Comparison of ENCODE assay signal across 10 cellular contexts in the genomic region with DNA sequence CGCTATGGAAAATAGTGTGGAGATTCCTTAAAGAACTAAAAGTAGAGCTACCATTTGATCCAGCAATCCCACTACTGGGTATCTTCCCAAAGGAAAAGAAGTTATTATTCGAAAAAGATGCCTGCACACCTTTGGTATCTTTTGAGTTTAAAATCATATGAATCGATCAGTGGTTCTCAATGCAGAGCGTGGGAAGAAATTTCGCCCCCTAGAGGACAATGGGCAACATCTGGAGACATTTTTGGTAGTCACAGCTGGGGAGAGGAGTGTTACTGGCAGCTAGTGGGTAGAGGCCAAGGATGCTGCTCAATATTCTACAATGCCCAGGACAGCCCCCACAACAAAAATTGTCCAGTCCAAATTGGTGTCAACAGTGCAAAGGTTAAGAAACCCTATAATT.
DNase-seq lines count a peak whose midpoint lies in the region; ATAC-seq, FAIRE-seq and TF ChIP-seq lines count a peak whose summit lies in the region.
"Had no signal": no experiment of that assay in that cellular context is flagged by ENCODE, and none has a peak within 500 bp of the region (broad histone marks: within the 10 kb centered on the region; RNA-seq: fewer than 3 reads in every experiment).

No MANE protein-coding gene starts in this region.

- H2AFZ ChIP-seq in GM12878 (ENCODE audit: control insufficient read depth, low read depth, low read length) = no peak overlapping the region

- no peak overlapping the region for H3K4me2 ChIP-seq in A549
- H3K4me2 ChIP-seq in GM12878 (ENCODE audit: control insufficient read depth, insufficient read depth) = no peak overlapping the region

- no peak for TF ChIP-seq EP300 in A549 (IDR thresholded peaks at IDR 0.05)
- no peak for TF ChIP-seq EP300 in GM12878 (IDR thresholded peaks at IDR 0.05; ENCODE audit: borderline replicate concordance in 1 of 2, control insufficient read depth in 1 of 2, low read depth in 2 of 2, low read length in 2 of 2)

- TF ChIP-seq RAD21 in A549 (conservative IDR thresholded peaks at IDR 0.05 in 1 of 2, IDR thresholded peaks at IDR 0.05 in 1 of 2) (peak in 1 of 2 experiments; percentile 26; a peak in 2 of 5 replicates), GM12878 (IDR thresholded peaks at IDR 0.05; ENCODE audit: insufficient read depth, low read depth, low read length) (peak; percentile 38)

- no peaks in the 10 kb centered on the region; a peak in 1 of 4 replicates for H3K27me3 ChIP-seq in GM12878 (replicated peaks in 1 of 2; ENCODE audit: control insufficient read depth in 2 of 2, insufficient read depth in 2 of 2, low read length in 1 of 2)

- ATAC-seq in A549 (peak in 1 of 2 experiments; percentile 79; a peak in 3 of 6 replicates), HG03378 (IDR thresholded peaks at IDR 0.05; ENCODE audit: unreplicated experiment) (peak; percentile 50), GM12878 (peak; percentile 71)

- FAIRE-seq in A549 (lab: Jason Lieb, UNC) = no peak
- no peak for FAIRE-seq in GM12891 (lab: Jason Lieb, UNC)
- FAIRE-seq in GM12878 (lab: Jason Lieb, UNC) = no peak
- FAIRE-seq in GM12892 (lab: Jason Lieb, UNC) = no peak
- FAIRE-seq: small intestine had no signal

- H3K27ac ChIP-seq in A549 (no peak overlapping the region), GM12878 (ENCODE audit: control insufficient read depth, insufficient read depth) (no peak overlapping the region), coronary artery (no peak overlapping the region)

- no peaks in the 10 kb centered on the region for H3K36me3 ChIP-seq in GM12878 (ENCODE audit: control insufficient read depth in 2 of 2, insufficient read depth in 2 of 2, low read length in 1 of 2)

- H3K4me3 ChIP-seq in A549 (no peak overlapping the region), GM12878 (no peak overlapping the region), coronary artery (no peak overlapping the region)

- H3K4me1 ChIP-seq in A549 = no peaks in the 10 kb centered on the region
- no peaks in the 10 kb centered on the region for H3K4me1 ChIP-seq in GM12878 (ENCODE audit: control insufficient read depth, insufficient read depth, low read length)

- no peaks in the 10 kb centered on the region for H3K9me3 ChIP-seq in A549
- H3K9me3 ChIP-seq in GM12878 (replicated peaks; ENCODE audit: control insufficient read depth, insufficient read depth, low read length) = no peaks in the 10 kb centered on the region

- peak; percentile 35; the same call in 2 of the 3 replicates for TF ChIP-seq CTCF in A549 (IDR thresholded peaks at IDR 0.05)
- TF ChIP-seq CTCF in GM12878 (IDR thresholded peaks at IDR 0.05 in 2 of 3, conservative IDR thresholded peaks at IDR 0.05 in 1 of 3; ENCODE audit: control insufficient read depth in 2 of 3, extremely low read depth in 1 of 3, insufficient read depth in 1 of 3, low read depth in 3 of 3, low read length in 3 of 3) = peak; percentile 39 to 59 (median 52); a peak in 5 of 6 replicates
- no peak for TF ChIP-seq CTCF in coronary artery (IDR thresholded peaks at IDR 0.05)

- no peaks in the 10 kb centered on the region for H3K79me2 ChIP-seq in GM12878 (ENCODE audit: control insufficient read depth, insufficient read depth, low read length)

- RAD21 ChIA-PET in GM12878 (lab: Charles Lee; ENCODE audit: unreplicated experiment) = interaction anchor here (1.3 kb wide), 1 partner anchor 519 kb away, joined by 4 read pairs; no protein-coding TSS in a partner anchor

- H3K9ac ChIP-seq in GM12878 (ENCODE audit: control insufficient read depth, insufficient read depth, low read length) = no peak overlapping the region

- POLR2A ChIA-PET in A549 (lab: Yijun Ruan, JAX) (no interaction called here), GM12878 (lab: Charles Lee) (no interaction called here)

- 18% methylated on average over 5 of the region's 5 CpGs for WGBS in A549 (ENCODE audit: missing lambda C conversion rate)
- 35% methylated on average over 5 of the region's 5 CpGs for WGBS in GM12878 (ENCODE audit: insufficient coverage, insufficient replicate concordance, low lambda C conversion rate, missing lambda C conversion rate)

- CTCF ChIA-PET in A549 (lab: Yijun Ruan, JAX) (interaction anchor here (0.8 to 1.7 kb wide), 4 partner anchors 9 to 594 kb away, joined by 3 to 4 read pairs (median 3); no protein-coding TSS in a partner anchor), GM12878 (lab: Yijun Ruan, JAX) (interaction anchor here (0.6 to 1.6 kb wide), 9 partner anchors 8 to 1285 kb away, joined by 3 to 4 read pairs (median 3); no protein-coding TSS in a partner anchor)

- no peak for DNase-seq in A549 (ENCODE audit: low read depth in 1 of 2, low spot score in 1 of 2)
- DNase-seq in GM12891 (ENCODE audit: insufficient read length, low spot score) = peak; percentile 12
- no peak for DNase-seq in GM12878 (ENCODE audit: low read depth, low spot score)
- DNase-seq in hepatic stellate cell (ENCODE audit: low spot score) = no peak
- no peak for DNase-seq in coronary artery (ENCODE audit: low spot score)
- DNase-seq in retina = no peak
- no peak for DNase-seq in GM12892 (ENCODE audit: insufficient read length)
- DNase-seq: activated T-cell treated with anti-CD3 and anti-CD28 coated beads for 4 hours, small intestine had no signal

- BruUV-seq in GM12878 (replicated peaks; lab: Mats Ljungman, UMichigan) = no TSS peak

- in situ Hi-C loops in GM12878 (cut with MboI) = no loop called here

- intact Hi-C loops in GM12878 (cut with micrococcal nuclease; ENCODE audit: unreplicated experiment) = no loop called here

- TF ChIP-seq POLR2A in A549 (IDR thresholded peaks at IDR 0.05; ENCODE audit: low read length) (no peak), GM12891 (IDR thresholded peaks at IDR 0.05; ENCODE audit: low read depth, low read length) (no peak), GM12878 (IDR thresholded peaks at IDR 0.05; ENCODE audit: low read depth, low read length) (no peak), GM12892 (IDR thresholded peaks at IDR 0.05; ENCODE audit: low read depth, low read length) (no peak)

- H4K20me1 ChIP-seq in GM12878 (ENCODE audit: control insufficient read depth, insufficient read depth) = no peaks in the 10 kb centered on the region

- SMC1A ChIA-PET in GM12878 (lab: Charles Lee; ENCODE audit: uncharacterized antibody, unreplicated experiment) = interaction anchor here (0.7 to 1.3 kb wide), 4 partner anchors 27 to 765 kb away, joined by 3 read pairs; no protein-coding TSS in a partner anchor

TF ChIP-seq in A549, 52 proteins besides CTCF, POLR2A, EP300 and RAD21:
- no peak for TF ChIP-seq JUN (IDR thresholded peaks at IDR 0.05)

TF ChIP-seq in GM12891, 5 proteins besides CTCF, POLR2A, EP300 and RAD21:
- no peak for TF ChIP-seq SPI1 (IDR thresholded peaks at IDR 0.05; ENCODE audit: low read depth, low read length)
- TF ChIP-seq POU2F2 (IDR thresholded peaks at IDR 0.05; ENCODE audit: low read depth, low read length) = no peak
- TF ChIP-seq POLR2AphosphoS5 (IDR thresholded peaks at IDR 0.05; ENCODE audit: low read depth, low read length) = no peak
- TF ChIP-seq PAX5 (IDR thresholded peaks at IDR 0.05; ENCODE audit: insufficient read depth, low read length, severe bottlenecking) = no peak
- TF ChIP-seq TAF1 (IDR thresholded peaks at IDR 0.05; ENCODE audit: low read depth, low read length) = no peak

TF ChIP-seq in GM12878, 131 proteins besides CTCF, POLR2A, EP300 and RAD21:
- 0 out of 2 replicates have a peak, but pooled peaks have one; percentile 19 for TF ChIP-seq SMC3 (IDR thresholded peaks at IDR 0.05; ENCODE audit: borderline replicate concordance, low read length)
- TF ChIP-seq, protein P1, sequence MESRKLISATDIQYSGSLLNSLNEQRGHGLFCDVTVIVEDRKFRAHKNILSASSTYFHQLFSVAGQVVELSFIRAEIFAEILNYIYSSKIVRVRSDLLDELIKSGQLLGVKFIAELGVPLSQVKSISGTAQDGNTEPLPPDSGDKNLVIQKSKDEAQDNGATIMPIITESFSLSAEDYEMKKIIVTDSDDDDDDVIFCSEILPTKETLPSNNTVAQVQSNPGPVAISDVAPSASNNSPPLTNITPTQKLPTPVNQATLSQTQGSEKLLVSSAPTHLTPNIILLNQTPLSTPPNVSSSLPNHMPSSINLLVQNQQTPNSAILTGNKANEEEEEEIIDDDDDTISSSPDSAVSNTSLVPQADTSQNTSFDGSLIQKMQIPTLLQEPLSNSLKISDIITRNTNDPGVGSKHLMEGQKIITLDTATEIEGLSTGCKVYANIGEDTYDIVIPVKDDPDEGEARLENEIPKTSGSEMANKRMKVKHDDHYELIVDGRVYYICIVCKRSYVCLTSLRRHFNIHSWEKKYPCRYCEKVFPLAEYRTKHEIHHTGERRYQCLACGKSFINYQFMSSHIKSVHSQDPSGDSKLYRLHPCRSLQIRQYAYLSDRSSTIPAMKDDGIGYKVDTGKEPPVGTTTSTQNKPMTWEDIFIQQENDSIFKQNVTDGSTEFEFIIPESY (IDR thresholded peaks at IDR 0.05) = no peak
